Comparison of ENCODE assay signal across 7 cellular contexts in the genomic region with DNA sequence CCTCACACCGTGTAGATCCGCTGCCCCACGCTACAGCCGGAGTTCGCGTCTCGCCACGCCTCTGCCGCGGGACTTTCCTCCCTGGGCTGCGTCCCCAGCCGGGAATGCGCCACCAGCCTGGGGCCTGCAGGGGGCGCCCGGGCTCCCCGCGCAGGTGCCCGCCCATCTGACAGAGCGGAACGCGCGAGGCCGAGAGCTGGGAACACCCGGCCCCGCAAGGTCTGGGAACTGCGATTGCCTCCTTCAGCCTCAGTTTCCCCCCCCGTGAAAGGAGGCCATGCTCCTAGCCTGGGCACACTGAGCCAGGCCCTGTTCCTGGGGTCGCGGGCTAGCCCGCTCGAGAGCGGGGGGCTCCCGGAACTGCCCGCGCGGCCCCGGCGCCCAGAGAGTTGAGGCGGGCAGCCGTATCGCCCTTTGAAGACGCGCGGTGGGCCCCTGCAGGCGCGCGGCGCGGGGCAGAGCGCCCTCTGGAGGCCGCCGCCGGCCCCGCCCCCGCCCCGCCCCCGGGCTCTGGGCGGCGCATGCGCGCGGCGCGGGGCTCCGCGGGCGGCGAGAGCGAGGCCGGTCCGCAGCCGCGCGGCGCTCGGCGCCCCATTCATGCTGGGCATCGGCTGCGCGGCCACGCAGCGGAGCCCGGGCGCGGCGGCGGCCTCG. TPM values are rescaled to one million over a fixed set of nuclear protein-coding genes. Genes with fewer than 3 reads are reported as not detected.
DNase-seq lines count a peak whose midpoint lies in the region; ATAC-seq and TF ChIP-seq lines count a peak whose summit lies in the region.

PLXNA1 (plus strand) TSS at position 594 of the 654 bp plus-strand sequence. CDS start 5,479 bp downstream, outside the sequence.

- H3K4me3 ChIP-seq in astrocyte of the cerebellum (ENCODE audit: low read depth, low read length): peak within 1 kb of the TSS; percentile 74
- H3K4me3 ChIP-seq in sigmoid colon: peak within 1 kb of the TSS; percentile 78 to 93 (median 82)

- no peaks in the 10 kb centered on the region for H3K9me3 ChIP-seq in sigmoid colon

- peak; percentile 82 for TF ChIP-seq CTCF in astrocyte of the cerebellum (IDR thresholded peaks at IDR 0.05; ENCODE audit: low read depth, low read length, missing control alignments)
- TF ChIP-seq CTCF in sigmoid colon (IDR thresholded peaks at IDR 0.05): peak; percentile 85 to 94 (median 89)

- DNase-seq in NCI-H1105 treated with DMSO at 0.1 percent for 48 hours (lab: John Stamatoyannopoulos, UW) (peak; percentile 72), T-helper 22 cell (ENCODE audit: low read depth) (peak; percentile 76), astrocyte of the cerebellum (ENCODE audit: low read depth) (no peak), hypothalamus (lab: John Stamatoyannopoulos, UW) (peak in 39 of 51 donors; percentile 21 to 82 (median 58)), sigmoid colon (peak; percentile 88)

- 0% methylated on average over 88 of the region's 88 CpGs for WGBS in sigmoid colon, 2 donors

- H3K27ac ChIP-seq in sigmoid colon: peak within 1 kb of the TSS; percentile 73 to 86 (median 82)

- intact Hi-C loops in sigmoid colon (cut with DNase I): loop anchor here (2.0 to 10.0 kb wide), 6 partner anchors 230 to 1072 kb away; partner anchors contain the start of gene SEC61A1

- in situ Hi-C loops in astrocyte of the cerebellum (cut with HindIII; ENCODE audit: low sequenced_read_pairs): no loop called here

- peak; percentile 47 for TF ChIP-seq POLR2A in GM15510 (IDR thresholded peaks at IDR 0.05; ENCODE audit: borderline replicate concordance, extremely low read depth, insufficient read length)
- TF ChIP-seq POLR2A in sigmoid colon (IDR thresholded peaks at IDR 0.05): no peak

- TF ChIP-seq EP300 in sigmoid colon (IDR thresholded peaks at IDR 0.05): no peak

- H3K36me3 ChIP-seq in sigmoid colon: no peaks in the 10 kb centered on the region

- H3K4me1 ChIP-seq in sigmoid colon: peaks cover 0 to 38% (median 28%) of the 10 kb centered on the region in 4 donors

- ATAC-seq in HG02678 (IDR thresholded peaks at IDR 0.05; ENCODE audit: unreplicated experiment): peak; percentile 67

- H3K27me3 ChIP-seq in sigmoid colon: no peaks in the 10 kb centered on the region

RNA-seq across cellular contexts. Expression of gene PLXNA1, which starts in this region (rescaled TPM):
- total RNA-seq in sigmoid colon: 10 to 100 TPM in 2 of 4 donors, 1 to 10 TPM in 2; 7.5 to 29.6 (median 13.0) TPM
- 10 to 100 TPM in 1 of 3 donors, 1 to 10 TPM in 1, under 1 TPM in 1; 0.60 to 15.3 (median 3.5) TPM for polyA plus RNA-seq in sigmoid colon
